ENCODE assay signal across 1 cellular context in the genomic region with DNA sequence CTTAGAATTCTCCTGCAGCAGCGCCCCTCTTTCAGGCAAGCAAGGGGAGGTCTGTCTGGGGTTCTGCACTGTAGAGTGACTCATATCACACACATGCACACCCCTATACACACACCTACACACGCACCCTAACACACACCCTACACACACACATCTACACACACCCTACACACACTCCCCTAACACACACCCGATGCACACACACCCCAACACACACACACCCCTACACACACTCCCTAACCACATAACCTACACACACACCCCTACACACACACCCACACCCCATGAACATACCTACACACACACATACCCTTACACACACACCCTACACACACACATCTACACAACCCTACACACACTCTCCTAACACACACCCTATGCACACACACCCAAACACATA.
TF ChIP-seq lines count a peak whose summit lies in the region.

No MANE protein-coding gene starts in this region.

TF ChIP-seq in H1, 55 proteins besides CTCF, POLR2A, EP300 and RAD21:
- no peak for TF ChIP-seq HDAC6 (IDR thresholded peaks at IDR 0.05; ENCODE audit: low read depth, low read length)
- no peak for TF ChIP-seq TBP (IDR thresholded peaks at IDR 0.05; ENCODE audit: low read depth, low read length)
- no peak for TF ChIP-seq TAF7 (optimal IDR thresholded peaks at IDR 0.05; ENCODE audit: borderline replicate concordance, low read depth, low read length)
- TF ChIP-seq EZH2 (IDR thresholded peaks at IDR 0.05; ENCODE audit: low read depth, low read length, severe bottlenecking) = no peak
- TF ChIP-seq PHF8 (conservative IDR thresholded peaks at IDR 0.05; ENCODE audit: low read depth, low read length) = no peak
- no peak for TF ChIP-seq JUND (IDR thresholded peaks at IDR 0.05; ENCODE audit: low read length)
- no peak for TF ChIP-seq POLR2AphosphoS5 (IDR thresholded peaks at IDR 0.05; ENCODE audit: low read depth, low read length)
- TF ChIP-seq, protein P1, sequence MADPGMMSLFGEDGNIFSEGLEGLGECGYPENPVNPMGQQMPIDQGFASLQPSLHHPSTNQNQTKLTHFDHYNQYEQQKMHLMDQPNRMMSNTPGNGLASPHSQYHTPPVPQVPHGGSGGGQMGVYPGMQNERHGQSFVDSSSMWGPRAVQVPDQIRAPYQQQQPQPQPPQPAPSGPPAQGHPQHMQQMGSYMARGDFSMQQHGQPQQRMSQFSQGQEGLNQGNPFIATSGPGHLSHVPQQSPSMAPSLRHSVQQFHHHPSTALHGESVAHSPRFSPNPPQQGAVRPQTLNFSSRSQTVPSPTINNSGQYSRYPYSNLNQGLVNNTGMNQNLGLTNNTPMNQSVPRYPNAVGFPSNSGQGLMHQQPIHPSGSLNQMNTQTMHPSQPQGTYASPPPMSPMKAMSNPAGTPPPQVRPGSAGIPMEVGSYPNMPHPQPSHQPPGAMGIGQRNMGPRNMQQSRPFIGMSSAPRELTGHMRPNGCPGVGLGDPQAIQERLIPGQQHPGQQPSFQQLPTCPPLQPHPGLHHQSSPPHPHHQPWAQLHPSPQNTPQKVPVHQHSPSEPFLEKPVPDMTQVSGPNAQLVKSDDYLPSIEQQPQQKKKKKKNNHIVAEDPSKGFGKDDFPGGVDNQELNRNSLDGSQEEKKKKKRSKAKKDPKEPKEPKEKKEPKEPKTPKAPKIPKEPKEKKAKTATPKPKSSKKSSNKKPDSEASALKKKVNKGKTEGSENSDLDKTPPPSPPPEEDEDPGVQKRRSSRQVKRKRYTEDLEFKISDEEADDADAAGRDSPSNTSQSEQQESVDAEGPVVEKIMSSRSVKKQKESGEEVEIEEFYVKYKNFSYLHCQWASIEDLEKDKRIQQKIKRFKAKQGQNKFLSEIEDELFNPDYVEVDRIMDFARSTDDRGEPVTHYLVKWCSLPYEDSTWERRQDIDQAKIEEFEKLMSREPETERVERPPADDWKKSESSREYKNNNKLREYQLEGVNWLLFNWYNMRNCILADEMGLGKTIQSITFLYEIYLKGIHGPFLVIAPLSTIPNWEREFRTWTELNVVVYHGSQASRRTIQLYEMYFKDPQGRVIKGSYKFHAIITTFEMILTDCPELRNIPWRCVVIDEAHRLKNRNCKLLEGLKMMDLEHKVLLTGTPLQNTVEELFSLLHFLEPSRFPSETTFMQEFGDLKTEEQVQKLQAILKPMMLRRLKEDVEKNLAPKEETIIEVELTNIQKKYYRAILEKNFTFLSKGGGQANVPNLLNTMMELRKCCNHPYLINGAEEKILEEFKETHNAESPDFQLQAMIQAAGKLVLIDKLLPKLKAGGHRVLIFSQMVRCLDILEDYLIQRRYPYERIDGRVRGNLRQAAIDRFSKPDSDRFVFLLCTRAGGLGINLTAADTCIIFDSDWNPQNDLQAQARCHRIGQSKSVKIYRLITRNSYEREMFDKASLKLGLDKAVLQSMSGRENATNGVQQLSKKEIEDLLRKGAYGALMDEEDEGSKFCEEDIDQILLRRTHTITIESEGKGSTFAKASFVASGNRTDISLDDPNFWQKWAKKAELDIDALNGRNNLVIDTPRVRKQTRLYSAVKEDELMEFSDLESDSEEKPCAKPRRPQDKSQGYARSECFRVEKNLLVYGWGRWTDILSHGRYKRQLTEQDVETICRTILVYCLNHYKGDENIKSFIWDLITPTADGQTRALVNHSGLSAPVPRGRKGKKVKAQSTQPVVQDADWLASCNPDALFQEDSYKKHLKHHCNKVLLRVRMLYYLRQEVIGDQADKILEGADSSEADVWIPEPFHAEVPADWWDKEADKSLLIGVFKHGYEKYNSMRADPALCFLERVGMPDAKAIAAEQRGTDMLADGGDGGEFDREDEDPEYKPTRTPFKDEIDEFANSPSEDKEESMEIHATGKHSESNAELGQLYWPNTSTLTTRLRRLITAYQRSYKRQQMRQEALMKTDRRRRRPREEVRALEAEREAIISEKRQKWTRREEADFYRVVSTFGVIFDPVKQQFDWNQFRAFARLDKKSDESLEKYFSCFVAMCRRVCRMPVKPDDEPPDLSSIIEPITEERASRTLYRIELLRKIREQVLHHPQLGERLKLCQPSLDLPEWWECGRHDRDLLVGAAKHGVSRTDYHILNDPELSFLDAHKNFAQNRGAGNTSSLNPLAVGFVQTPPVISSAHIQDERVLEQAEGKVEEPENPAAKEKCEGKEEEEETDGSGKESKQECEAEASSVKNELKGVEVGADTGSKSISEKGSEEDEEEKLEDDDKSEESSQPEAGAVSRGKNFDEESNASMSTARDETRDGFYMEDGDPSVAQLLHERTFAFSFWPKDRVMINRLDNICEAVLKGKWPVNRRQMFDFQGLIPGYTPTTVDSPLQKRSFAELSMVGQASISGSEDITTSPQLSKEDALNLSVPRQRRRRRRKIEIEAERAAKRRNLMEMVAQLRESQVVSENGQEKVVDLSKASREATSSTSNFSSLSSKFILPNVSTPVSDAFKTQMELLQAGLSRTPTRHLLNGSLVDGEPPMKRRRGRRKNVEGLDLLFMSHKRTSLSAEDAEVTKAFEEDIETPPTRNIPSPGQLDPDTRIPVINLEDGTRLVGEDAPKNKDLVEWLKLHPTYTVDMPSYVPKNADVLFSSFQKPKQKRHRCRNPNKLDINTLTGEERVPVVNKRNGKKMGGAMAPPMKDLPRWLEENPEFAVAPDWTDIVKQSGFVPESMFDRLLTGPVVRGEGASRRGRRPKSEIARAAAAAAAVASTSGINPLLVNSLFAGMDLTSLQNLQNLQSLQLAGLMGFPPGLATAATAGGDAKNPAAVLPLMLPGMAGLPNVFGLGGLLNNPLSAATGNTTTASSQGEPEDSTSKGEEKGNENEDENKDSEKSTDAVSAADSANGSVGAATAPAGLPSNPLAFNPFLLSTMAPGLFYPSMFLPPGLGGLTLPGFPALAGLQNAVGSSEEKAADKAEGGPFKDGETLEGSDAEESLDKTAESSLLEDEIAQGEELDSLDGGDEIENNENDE (IDR thresholded peaks at IDR 0.05; ENCODE audit: insufficient replicate concordance, low read length) = no peak
- no peak for TF ChIP-seq SIRT6 (IDR thresholded peaks at IDR 0.05; ENCODE audit: low read length)
- TF ChIP-seq NANOG (IDR thresholded peaks at IDR 0.05; ENCODE audit: insufficient read depth, low read depth, low read length, poor library complexity, severe bottlenecking) = no peak
